ENCODE assay signal across 16 cellular contexts in the genomic region with DNA sequence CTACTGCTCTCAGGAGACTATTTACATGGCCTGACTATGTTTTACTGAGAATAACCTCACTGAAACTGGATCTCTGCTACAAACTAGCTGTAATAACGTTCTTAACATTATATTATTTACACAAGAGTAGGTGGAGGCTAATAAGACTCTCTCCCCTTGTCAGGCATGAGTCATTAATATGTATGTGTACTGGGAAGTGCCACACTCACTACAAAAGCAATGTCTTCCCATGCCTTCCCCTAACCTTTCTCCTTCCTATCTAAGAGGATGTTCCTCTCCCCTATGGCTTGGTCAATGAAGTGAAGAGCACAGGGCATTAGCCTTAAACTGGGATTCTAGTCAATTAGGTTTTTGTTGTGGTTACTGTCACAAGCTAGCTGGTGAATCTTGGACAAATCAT.
DNase-seq lines count a peak whose midpoint lies in the region; ATAC-seq and TF ChIP-seq lines count a peak whose summit lies in the region.
"Had no signal": no experiment of that assay in that cellular context is flagged by ENCODE, and none has a peak within 500 bp of the region (broad histone marks: within the 10 kb centered on the region; RNA-seq: fewer than 3 reads in every experiment).

No MANE protein-coding gene starts in this region.

- H3K4me3 ChIP-seq in ACC112 (ENCODE audit: low read depth, low read length) (0 out of 2 replicates have a peak overlapping the region, but pooled peaks have one; percentile 9), neuronal stem cell (ENCODE audit: low read length in 2 of 2) (no peak overlapping the region), left ventricle myocardium inferior (no peak overlapping the region)
- H3K4me3 ChIP-seq: dorsolateral prefrontal cortex, mucosa of descending colon, tibial nerve had no signal

- no peak overlapping the region for H4K91ac ChIP-seq in neuronal stem cell (ENCODE audit: low read depth, low read length, poor library complexity)

- no CpG with 5 or more reads among the region's 1 CpG for WGBS in neuronal stem cell (ENCODE audit: extremely low coverage in 2 of 2, insufficient read length in 2 of 2, insufficient replicate concordance in 1 of 2), 2 donors

- H3K4me2 ChIP-seq in neuronal stem cell (ENCODE audit: insufficient read depth, low read length, poor library complexity, severe bottlenecking): no peak overlapping the region
- H3K4me2 ChIP-seq: KMS-11 had no signal

- no peaks in the 10 kb centered on the region for H3K27me3 ChIP-seq in ACC112 (ENCODE audit: insufficient read depth, low read length)
- no peaks in the 10 kb centered on the region for H3K27me3 ChIP-seq in foreskin keratinocyte
- no peaks in the 10 kb centered on the region for H3K27me3 ChIP-seq in neuronal stem cell (ENCODE audit: control insufficient read depth in 3 of 3, insufficient read depth in 3 of 3, low read depth in 1 of 3, low read length in 3 of 3)
- H3K27me3 ChIP-seq in left ventricle myocardium inferior (ENCODE audit: low read depth): no peaks in the 10 kb centered on the region
- H3K27me3 ChIP-seq: dorsolateral prefrontal cortex, tibial nerve had no signal

- no peak overlapping the region for H3K4ac ChIP-seq in neuronal stem cell (ENCODE audit: low read length)

- H2AK5ac ChIP-seq in neuronal stem cell (ENCODE audit: low read depth, low read length): no peak overlapping the region

- H3K23ac ChIP-seq in neuronal stem cell (ENCODE audit: low read depth, low read length, poor library complexity): no peak overlapping the region

- peak; percentile 87 for ATAC-seq in SK-N-SH treated with all-trans-retinoic acid at 6 μM for 48 hours
- peak; percentile 88 for ATAC-seq in foreskin keratinocyte
- no peak for ATAC-seq in GM19035 (IDR thresholded peaks at IDR 0.05; ENCODE audit: unreplicated experiment)
- ATAC-seq in HG02981 (IDR thresholded peaks at IDR 0.05; ENCODE audit: unreplicated experiment): no peak
- ATAC-seq: activated CD8-positive, alpha-beta T cell treated with anti-CD3 and anti-CD28 coated beads, Interleukin-2, amount 10 ng/mL, durations not matched to agents 7 days and 5 days; mucosa of descending colon; right cardiac atrium had no signal

- H3K79me2 ChIP-seq in ACC112 (ENCODE audit: control insufficient read depth, insufficient read depth, low read length, unreplicated experiment): no peaks in the 10 kb centered on the region

- no peak overlapping the region for H2BK5ac ChIP-seq in neuronal stem cell (ENCODE audit: low read length)

- H3K9me3 ChIP-seq in neuronal stem cell (replicated peaks in 1 of 2; ENCODE audit: control insufficient read depth in 2 of 2, insufficient read depth in 1 of 2, low read depth in 1 of 2, low read length in 2 of 2): no peaks in the 10 kb centered on the region
- H3K9me3 ChIP-seq in left ventricle myocardium inferior (replicated peaks): no peaks in the 10 kb centered on the region
- H3K9me3 ChIP-seq: mucosa of descending colon, tibial nerve had no signal

- no peak for TF ChIP-seq CTCF in foreskin keratinocyte (conservative IDR thresholded peaks at IDR 0.05)
- TF ChIP-seq CTCF in left ventricle myocardium inferior (IDR thresholded peaks at IDR 0.05; ENCODE audit: borderline replicate concordance): no peak

- no peak overlapping the region for H2BK15ac ChIP-seq in neuronal stem cell (ENCODE audit: low read length)

- H2BK120ac ChIP-seq in neuronal stem cell (ENCODE audit: low read depth, low read length): no peak overlapping the region

- no peaks in the 10 kb centered on the region for H3K36me3 ChIP-seq in ACC112 (ENCODE audit: insufficient read depth, low read length)
- H3K36me3 ChIP-seq in neuronal stem cell (replicated peaks in 1 of 2; ENCODE audit: control insufficient read depth in 2 of 2, insufficient read depth in 2 of 2, low read length in 2 of 2): no peaks in the 10 kb centered on the region
- H3K36me3 ChIP-seq in left ventricle myocardium inferior: no peaks in the 10 kb centered on the region
- H3K36me3 ChIP-seq: tibial nerve had no signal

- no peak overlapping the region for H2BK12ac ChIP-seq in neuronal stem cell (ENCODE audit: low read length)

- intact Hi-C loops in left ventricle myocardium inferior (cut with micrococcal nuclease): no loop called here

- no peaks in the 10 kb centered on the region for H3K79me1 ChIP-seq in neuronal stem cell (ENCODE audit: low read depth, low read length)

- H3K14ac ChIP-seq in neuronal stem cell (ENCODE audit: low read length): no peak overlapping the region

- no peak overlapping the region for H3K9ac ChIP-seq in neuronal stem cell (ENCODE audit: low read depth, low read length, poor library complexity)
- H3K9ac ChIP-seq: KMS-11 had no signal

- no peak overlapping the region for H4K8ac ChIP-seq in neuronal stem cell (ENCODE audit: low read depth, low read length)

- DNase-seq in HCEC 1CT (peak; percentile 52), foreskin keratinocyte (peak in 1 of 2 donors; percentile 22), neuronal stem cell (ENCODE audit: low spot score) (no peak), left ventricle myocardium inferior (no peak)
- DNase-seq: activated CD8-positive, alpha-beta T cell treated with anti-CD3 and anti-CD28 coated beads, Interleukin-2, amount 10 ng/mL, durations not matched to agents 7 days and 5 days; activated naive CD4-positive, alpha-beta T cell treated with anti-CD3 and anti-CD28 coated beads, Interleukin-2, amount 50 U/mL, for 16 hours; dorsolateral prefrontal cortex; hypothalamus; mucosa of descending colon; right cardiac atrium had no signal

- H2AFZ ChIP-seq in ACC112 (ENCODE audit: low read length, unreplicated experiment): peak overlapping the region; percentile 98
- no peak overlapping the region for H2AFZ ChIP-seq in neuronal stem cell (ENCODE audit: low read length)

- H3K18ac ChIP-seq in neuronal stem cell (ENCODE audit: low read length): no peak overlapping the region

- H3K27ac ChIP-seq in ACC112 (ENCODE audit: low read depth, low read length) (peak overlapping the region; percentile 55), foreskin keratinocyte (no peak overlapping the region), neuronal stem cell (replicated peaks; ENCODE audit: low read length) (no peak overlapping the region), left ventricle myocardium inferior (replicated peaks) (no peak overlapping the region)
- H3K27ac ChIP-seq: dorsolateral prefrontal cortex, KMS-11, tibial nerve had no signal

- H3K4me1 ChIP-seq in ACC112 (ENCODE audit: control insufficient read depth, insufficient read depth, low read length, unreplicated experiment) (peaks cover 10% of the 10 kb centered on the region), foreskin keratinocyte (no peaks in the 10 kb centered on the region), neuronal stem cell (ENCODE audit: control insufficient read depth in 2 of 2, insufficient read depth in 1 of 2, low read depth in 1 of 2, low read length in 2 of 2) (peaks cover 0 to 8% of the 10 kb centered on the region in 2 donors), left ventricle myocardium inferior (no peaks in the 10 kb centered on the region)
- H3K4me1 ChIP-seq: tibial nerve had no signal

TF ChIP-seq in SK-N-SH treated with all-trans-retinoic acid at 6 μM for 48 hours, 23 proteins besides CTCF, POLR2A, EP300 and RAD21 (continues in another document):
- no peak for TF ChIP-seq TCF4 (CRISPR knock-in tag; IDR thresholded peaks at IDR 0.05; ENCODE audit: borderline replicate concordance)
- TF ChIP-seq ZNF70 (CRISPR knock-in tag; IDR thresholded peaks at IDR 0.05): no peak
- TF ChIP-seq ESRRG (CRISPR knock-in tag; IDR thresholded peaks at IDR 0.05): no peak
- TF ChIP-seq TOX (CRISPR knock-in tag; IDR thresholded peaks at IDR 0.05; ENCODE audit: borderline replicate concordance): no peak
- no peak for TF ChIP-seq PPARA (CRISPR knock-in tag; IDR thresholded peaks at IDR 0.05; ENCODE audit: borderline replicate concordance)
- no peak for TF ChIP-seq OSR1 (CRISPR knock-in tag; IDR thresholded peaks at IDR 0.05)
- no peak for TF ChIP-seq CSDC2 (CRISPR knock-in tag; IDR thresholded peaks at IDR 0.05)
- TF ChIP-seq ZNF8 (CRISPR knock-in tag; IDR thresholded peaks at IDR 0.05): no peak
- TF ChIP-seq SNAI2 (CRISPR knock-in tag; IDR thresholded peaks at IDR 0.05): no peak
- no peak for TF ChIP-seq POU6F1 (CRISPR knock-in tag; IDR thresholded peaks at IDR 0.05; ENCODE audit: borderline replicate concordance, low read depth)
- TF ChIP-seq ZFP3 (CRISPR knock-in tag; IDR thresholded peaks at IDR 0.05): no peak
- no peak for TF ChIP-seq ISL1 (CRISPR knock-in tag; IDR thresholded peaks at IDR 0.05)
- TF ChIP-seq PATZ1 (CRISPR knock-in tag; IDR thresholded peaks at IDR 0.05; ENCODE audit: borderline replicate concordance): no peak
- no peak for TF ChIP-seq ARNTL (CRISPR knock-in tag; IDR thresholded peaks at IDR 0.05; ENCODE audit: borderline replicate concordance, low read depth)
- no peak for TF ChIP-seq GLIS3 (CRISPR knock-in tag; IDR thresholded peaks at IDR 0.05)
- no peak for TF ChIP-seq ZC3H10 (CRISPR knock-in tag; IDR thresholded peaks at IDR 0.05)

Comparison
In these comparisons a context has a peak if more than half of its experiments do, and no peak if none do; other contexts are left out.
1. ATAC-seq: peak in SK-N-SH treated with all-trans-retinoic acid at 6 μM for 48 hours (single experiment) and foreskin keratinocyte (single experiment); none in GM19035 (single experiment) and HG02981 (single experiment).